ENCODE assay signal across 18 cellular contexts in genomic region chrX:150476183-150476699, GRCh38.
DNase-seq lines count a peak whose midpoint lies in the region; ATAC-seq and TF ChIP-seq lines count a peak whose summit lies in the region.
"Had no signal": no experiment of that assay in that cellular context is flagged by ENCODE, and none has a peak within 500 bp of the region (broad histone marks: within the 10 kb centered on the region; RNA-seq: fewer than 3 reads in every experiment).

No MANE protein-coding gene starts in this region.

- POLR2A ChIA-PET in HEK293 (lab: Yijun Ruan, JAX) = no interaction called here

- no peaks in the 10 kb centered on the region for H3K36me3 ChIP-seq in HEK293 (ENCODE audit: control insufficient read depth in 2 of 2, insufficient read depth in 1 of 2, low read length in 2 of 2)
- peaks cover 4% of the 10 kb centered on the region for H3K36me3 ChIP-seq in adipocyte (ENCODE audit: control insufficient read depth, insufficient read depth, low read length, severe bottlenecking)
- H3K36me3 ChIP-seq: esophagus squamous epithelium, lower lobe of right lung, sigmoid colon had no signal

- TF ChIP-seq CTCF in HEK293 (tag by site-specific recombination; IDR thresholded peaks at IDR 0.05) = no peak

- no peak for ATAC-seq in GM19397 (IDR thresholded peaks at IDR 0.05; ENCODE audit: unreplicated experiment)
- ATAC-seq: GM23338; lower lobe of right lung; stimulated activated naive B cell treated with anti-CD40 and anti-IgM and Interleukin-4, amounts not matched to agents 10 μg/mL and 1 μg/mL and 100 μg/mL, for 72 hours had no signal

- H3K4me1 ChIP-seq in HEK293 (ENCODE audit: control insufficient read depth, insufficient read depth, low read length) = no peaks in the 10 kb centered on the region
- peaks cover 23% of the 10 kb centered on the region for H3K4me1 ChIP-seq in adipocyte (ENCODE audit: control insufficient read depth, insufficient read depth, low read length)
- H3K4me1 ChIP-seq: lower lobe of right lung had no signal

- peaks cover 7% of the 10 kb centered on the region for H3K27me3 ChIP-seq in adipocyte (replicated peaks; ENCODE audit: control insufficient read depth, insufficient read depth, low read length)
- H3K27me3 ChIP-seq: esophagus squamous epithelium, sigmoid colon had no signal

- H3K9ac ChIP-seq in adipocyte (ENCODE audit: low read length) = no peak overlapping the region

- H3K27ac ChIP-seq in HEK293 (ENCODE audit: extremely low read depth, low read depth, low read length) = no peak overlapping the region
- H3K27ac ChIP-seq: lower lobe of right lung, sigmoid colon had no signal

- CTCF ChIA-PET in HEK293 (lab: Yijun Ruan, JAX) = interaction anchor here (0.6 to 0.7 kb wide), 2 partner anchors 52 to 1847 kb away, joined by 3 read pairs; no protein-coding TSS in a partner anchor

- peak; percentile 23 for DNase-seq in NCI-H2107 treated with DMSO at 0.1 percent for 48 hours (lab: John Stamatoyannopoulos, UW; ENCODE audit: unreplicated experiment)
- no peak for DNase-seq in NCI-H2107 (lab: John Stamatoyannopoulos, UW)
- peak; percentile 44 for DNase-seq in adipocyte (ENCODE audit: low read depth)
- peak; percentile 18 for DNase-seq in left kidney (ENCODE audit: low read depth, low spot score)
- no peak for DNase-seq in NCI-H2227 (lab: John Stamatoyannopoulos, UW; ENCODE audit: unreplicated experiment)
- DNase-seq in occipital lobe (lab: John Stamatoyannopoulos, UW) = no peak
- DNase-seq: activated CD4-positive, alpha-beta T cell treated with anti-CD3 and anti-CD28 coated beads for 1 hour; activated CD8-positive, alpha-beta memory T cell treated with anti-CD3 and anti-CD28 coated beads, Interleukin-2, amount 50 U/mL, for 48 hours; Calu3; esophagus squamous epithelium; lower lobe of right lung; NCI-H1105 treated with DMSO at 0.1 percent for 48 hours; NCI-H524 treated with DMSO at 0.1 percent for 48 hours; sigmoid colon; stimulated activated naive B cell treated with anti-CD40 and anti-IgM and Interleukin-4, amounts not matched to agents 10 μg/mL and 1 μg/mL and 100 μg/mL, for 72 hours had no signal

- no peaks in the 10 kb centered on the region for H3K9me3 ChIP-seq in HEK293 (ENCODE audit: control insufficient read depth, insufficient read depth, low read depth, low read length)
- no peaks in the 10 kb centered on the region for H3K9me3 ChIP-seq in adipocyte (ENCODE audit: control insufficient read depth, low read length)
- H3K9me3 ChIP-seq: esophagus squamous epithelium, lower lobe of right lung, sigmoid colon had no signal

- H3K4me3 ChIP-seq in HEK293 (ENCODE audit: low read depth, low read length) (no peak overlapping the region), adipocyte (ENCODE audit: low read length) (no peak overlapping the region)
- H3K4me3 ChIP-seq: esophagus squamous epithelium, GM23338, lower lobe of right lung, sigmoid colon had no signal

TF ChIP-seq in HEK293, 187 proteins besides CTCF, POLR2A, EP300 and RAD21:
- TF ChIP-seq, protein P1, sequence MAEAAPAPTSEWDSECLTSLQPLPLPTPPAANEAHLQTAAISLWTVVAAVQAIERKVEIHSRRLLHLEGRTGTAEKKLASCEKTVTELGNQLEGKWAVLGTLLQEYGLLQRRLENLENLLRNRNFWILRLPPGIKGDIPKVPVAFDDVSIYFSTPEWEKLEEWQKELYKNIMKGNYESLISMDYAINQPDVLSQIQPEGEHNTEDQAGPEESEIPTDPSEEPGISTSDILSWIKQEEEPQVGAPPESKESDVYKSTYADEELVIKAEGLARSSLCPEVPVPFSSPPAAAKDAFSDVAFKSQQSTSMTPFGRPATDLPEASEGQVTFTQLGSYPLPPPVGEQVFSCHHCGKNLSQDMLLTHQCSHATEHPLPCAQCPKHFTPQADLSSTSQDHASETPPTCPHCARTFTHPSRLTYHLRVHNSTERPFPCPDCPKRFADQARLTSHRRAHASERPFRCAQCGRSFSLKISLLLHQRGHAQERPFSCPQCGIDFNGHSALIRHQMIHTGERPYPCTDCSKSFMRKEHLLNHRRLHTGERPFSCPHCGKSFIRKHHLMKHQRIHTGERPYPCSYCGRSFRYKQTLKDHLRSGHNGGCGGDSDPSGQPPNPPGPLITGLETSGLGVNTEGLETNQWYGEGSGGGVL (tag by site-specific recombination; IDR thresholded peaks at IDR 0.05) = 0 out of 2 replicates have a peak, but pooled peaks have one; percentile 7
- TF ChIP-seq, protein P2, sequence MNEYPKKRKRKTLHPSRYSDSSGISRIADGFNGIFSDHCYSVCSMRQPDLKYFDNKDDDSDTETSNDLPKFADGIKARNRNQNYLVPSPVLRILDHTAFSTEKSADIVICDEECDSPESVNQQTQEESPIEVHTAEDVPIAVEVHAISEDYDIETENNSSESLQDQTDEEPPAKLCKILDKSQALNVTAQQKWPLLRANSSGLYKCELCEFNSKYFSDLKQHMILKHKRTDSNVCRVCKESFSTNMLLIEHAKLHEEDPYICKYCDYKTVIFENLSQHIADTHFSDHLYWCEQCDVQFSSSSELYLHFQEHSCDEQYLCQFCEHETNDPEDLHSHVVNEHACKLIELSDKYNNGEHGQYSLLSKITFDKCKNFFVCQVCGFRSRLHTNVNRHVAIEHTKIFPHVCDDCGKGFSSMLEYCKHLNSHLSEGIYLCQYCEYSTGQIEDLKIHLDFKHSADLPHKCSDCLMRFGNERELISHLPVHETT (tag by site-specific recombination; IDR thresholded peaks at IDR 0.05) = no peak
- TF ChIP-seq ZNF157 (tag by site-specific recombination; IDR thresholded peaks at IDR 0.05) (no peak), ZNF2 (tag by site-specific recombination; IDR thresholded peaks at IDR 0.05) (no peak), ZNF560 (tag by site-specific recombination; IDR thresholded peaks at IDR 0.05; ENCODE audit: borderline replicate concordance) (no peak), ZNF292 (tag by site-specific recombination; IDR thresholded peaks at IDR 0.05; ENCODE audit: borderline replicate concordance, low read depth) (no peak), INSM2 (tag by site-specific recombination; IDR thresholded peaks at IDR 0.05) (no peak), BCL11A (tag by site-specific recombination; IDR thresholded peaks at IDR 0.05; ENCODE audit: low read depth) (no peak), ZNF561 (tag by site-specific recombination; IDR thresholded peaks at IDR 0.05; ENCODE audit: borderline replicate concordance) (no peak), ZNF202 (tag by site-specific recombination; IDR thresholded peaks at IDR 0.05; ENCODE audit: borderline replicate concordance) (no peak)
- TF ChIP-seq, protein P3, sequence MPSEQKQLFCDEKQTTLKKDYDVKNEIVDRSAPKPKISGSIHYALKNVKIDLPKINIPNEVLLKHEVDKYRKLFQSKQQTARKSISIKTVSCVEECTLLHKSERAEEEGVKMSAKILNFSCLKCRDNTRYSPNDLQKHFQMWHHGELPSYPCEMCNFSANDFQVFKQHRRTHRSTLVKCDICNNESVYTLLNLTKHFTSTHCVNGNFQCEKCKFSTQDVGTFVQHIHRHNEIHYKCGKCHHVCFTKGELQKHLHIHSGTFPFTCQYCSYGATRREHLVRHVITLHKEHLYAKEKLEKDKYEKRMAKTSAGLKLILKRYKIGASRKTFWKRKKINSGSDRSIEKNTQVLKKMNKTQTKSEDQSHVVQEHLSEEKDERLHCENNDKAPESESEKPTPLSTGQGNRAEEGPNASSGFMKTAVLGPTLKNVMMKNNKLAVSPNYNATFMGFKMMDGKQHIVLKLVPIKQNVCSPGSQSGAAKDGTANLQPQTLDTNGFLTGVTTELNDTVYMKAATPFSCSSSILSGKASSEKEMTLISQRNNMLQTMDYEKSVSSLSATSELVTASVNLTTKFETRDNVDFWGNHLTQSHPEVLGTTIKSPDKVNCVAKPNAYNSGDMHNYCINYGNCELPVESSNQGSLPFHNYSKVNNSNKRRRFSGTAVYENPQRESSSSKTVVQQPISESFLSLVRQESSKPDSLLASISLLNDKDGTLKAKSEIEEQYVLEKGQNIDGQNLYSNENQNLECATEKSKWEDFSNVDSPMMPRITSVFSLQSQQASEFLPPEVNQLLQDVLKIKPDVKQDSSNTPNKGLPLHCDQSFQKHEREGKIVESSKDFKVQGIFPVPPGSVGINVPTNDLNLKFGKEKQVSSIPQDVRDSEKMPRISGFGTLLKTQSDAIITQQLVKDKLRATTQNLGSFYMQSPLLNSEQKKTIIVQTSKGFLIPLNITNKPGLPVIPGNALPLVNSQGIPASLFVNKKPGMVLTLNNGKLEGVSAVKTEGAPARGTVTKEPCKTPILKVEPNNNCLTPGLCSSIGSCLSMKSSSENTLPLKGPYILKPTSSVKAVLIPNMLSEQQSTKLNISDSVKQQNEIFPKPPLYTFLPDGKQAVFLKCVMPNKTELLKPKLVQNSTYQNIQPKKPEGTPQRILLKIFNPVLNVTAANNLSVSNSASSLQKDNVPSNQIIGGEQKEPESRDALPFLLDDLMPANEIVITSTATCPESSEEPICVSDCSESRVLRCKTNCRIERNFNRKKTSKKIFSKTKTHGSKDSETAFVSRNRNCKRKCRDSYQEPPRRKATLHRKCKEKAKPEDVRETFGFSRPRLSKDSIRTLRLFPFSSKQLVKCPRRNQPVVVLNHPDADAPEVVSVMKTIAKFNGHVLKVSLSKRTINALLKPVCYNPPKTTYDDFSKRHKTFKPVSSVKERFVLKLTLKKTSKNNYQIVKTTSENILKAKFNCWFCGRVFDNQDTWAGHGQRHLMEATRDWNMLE (tag by site-specific recombination; conservative IDR thresholded peaks at IDR 0.05; ENCODE audit: low read depth) = 0 out of 2 replicates have a peak, but pooled peaks have one; percentile 14

Comparison
In these comparisons a context has a peak if more than half of its experiments do, and no peak if none do; other contexts are left out.
1. DNase-seq: peak in NCI-H2107 treated with DMSO at 0.1 percent for 48 hours (single experiment), adipocyte (single experiment) and left kidney (single experiment); none in NCI-H2107 (single experiment), NCI-H2227 (single experiment) and occipital lobe (single experiment).